Comparison of ENCODE assay signal across 16 cellular contexts in the genomic region with DNA sequence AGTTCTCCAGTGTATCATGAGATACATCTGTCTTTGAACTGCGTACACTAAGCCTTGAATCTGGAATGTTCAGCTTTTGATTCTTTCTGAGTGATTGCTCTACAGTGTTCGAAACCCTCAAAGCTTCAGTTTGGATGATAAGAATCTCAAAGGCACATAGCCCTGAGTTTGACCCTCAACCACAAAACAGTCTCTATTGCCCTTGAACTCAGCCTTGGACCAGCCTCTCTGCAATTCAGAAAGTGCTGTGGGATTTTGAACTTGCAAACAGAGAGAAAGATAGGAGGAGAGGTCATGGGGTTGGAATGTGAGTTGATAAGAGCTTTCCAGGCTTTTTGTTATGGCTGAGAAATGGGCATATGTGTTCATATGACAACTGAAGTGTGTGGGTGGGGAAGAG.
DNase-seq lines count a peak whose midpoint lies in the region; ATAC-seq and TF ChIP-seq lines count a peak whose summit lies in the region.
"Had no signal": no experiment of that assay in that cellular context is flagged by ENCODE, and none has a peak within 500 bp of the region (broad histone marks: within the 10 kb centered on the region; RNA-seq: fewer than 3 reads in every experiment).

No MANE protein-coding gene starts in this region.

- no peaks in the 10 kb centered on the region for H3K27me3 Mint-ChIP-seq in endodermal cell (ENCODE audit: insufficient read depth)
- H3K27me3 Mint-ChIP-seq: B cell had no signal

- no peak overlapping the region for H3K4me3 ChIP-seq in endodermal cell (ENCODE audit: low read length)
- H3K4me3 ChIP-seq: GM23248 had no signal

- WGBS in endodermal cell (ENCODE audit: insufficient coverage in 1 of 2, insufficient read length in 1 of 2), 2 experiments, result 95 to 100% methylated on average over 2 of the region's 2 CpGs

- H3K36me3 Mint-ChIP-seq in endodermal cell (ENCODE audit: low read depth), result no peaks in the 10 kb centered on the region
- H3K36me3 Mint-ChIP-seq: CD8-positive, alpha-beta T cell; T-cell had no signal

- no peaks in the 10 kb centered on the region for H3K36me3 ChIP-seq in endodermal cell (ENCODE audit: control insufficient read depth, insufficient read depth, low read length)

- H3K4me1 Mint-ChIP-seq in endodermal cell, result peaks cover 39% of the 10 kb centered on the region
- H3K4me1 Mint-ChIP-seq: T-cell had no signal

- H3K27ac Mint-ChIP-seq in endodermal cell, result peak overlapping the region; percentile 16
- H3K27ac Mint-ChIP-seq: B cell; CD8-positive, alpha-beta T cell; T-cell had no signal

- no peak for TF ChIP-seq CTCF in endodermal cell (conservative IDR thresholded peaks at IDR 0.05)

- no peak overlapping the region for H3K27ac ChIP-seq in endodermal cell (ENCODE audit: low read depth, low read length)
- H3K27ac ChIP-seq: GM23248 had no signal

- H3K9me3 ChIP-seq in endodermal cell (ENCODE audit: control insufficient read depth, low read length), result no peaks in the 10 kb centered on the region

- H3K27me3 ChIP-seq in endodermal cell (ENCODE audit: control insufficient read depth, insufficient read depth, low read length, poor library complexity, severe bottlenecking), result no peaks in the 10 kb centered on the region

- H3K4me3 Mint-ChIP-seq in endodermal cell, result no peak overlapping the region
- H3K4me3 Mint-ChIP-seq: B cell; CD8-positive, alpha-beta T cell; T-cell had no signal

- H3K9ac ChIP-seq in endodermal cell (ENCODE audit: extremely low read depth, low read length, poor library complexity, severe bottlenecking), result no peak overlapping the region
- H3K9ac ChIP-seq: GM23248 had no signal

- DNase-seq in HuH-7 (ENCODE audit: low spot score), result peak; percentile 26
- peak; percentile 49 for DNase-seq in OCI-M1 (lab: John Stamatoyannopoulos, UW)
- DNase-seq in endodermal cell, result no peak
- no peak for DNase-seq in SHP77 (lab: John Stamatoyannopoulos, UW)
- no peak for DNase-seq in AG08395 (ENCODE audit: low spot score)
- DNase-seq in inferior parietal cortex (ENCODE audit: extremely low spot score), result no peak
- DNase-seq: CD8-positive, alpha-beta T cell; DMS79; GM23248; Kasumi-1; NCI-H187; NCI-H69; T-cell had no signal

- H3K9me3 Mint-ChIP-seq in endodermal cell, result no peaks in the 10 kb centered on the region
- H3K9me3 Mint-ChIP-seq: CD8-positive, alpha-beta T cell; T-cell had no signal

- no peak for ATAC-seq in GM19328 (IDR thresholded peaks at IDR 0.05; ENCODE audit: unreplicated experiment)
- ATAC-seq: CD8-positive, alpha-beta T cell; Panc1; T-cell had no signal

- H3K4me1 ChIP-seq in endodermal cell (ENCODE audit: control insufficient read depth, insufficient read depth, low read length), result peaks cover 5% of the 10 kb centered on the region

Comparison
In these comparisons a context has a peak if more than half of its experiments do, and no peak if none do; other contexts are left out.
1. DNase-seq: peak in HuH-7 (single experiment) and OCI-M1 (single experiment); none in endodermal cell (single experiment), SHP77 (0 of 2), AG08395 (single experiment) and inferior parietal cortex (single experiment).